16 cellular contexts compared by ENCODE assay signal in the genomic region with DNA sequence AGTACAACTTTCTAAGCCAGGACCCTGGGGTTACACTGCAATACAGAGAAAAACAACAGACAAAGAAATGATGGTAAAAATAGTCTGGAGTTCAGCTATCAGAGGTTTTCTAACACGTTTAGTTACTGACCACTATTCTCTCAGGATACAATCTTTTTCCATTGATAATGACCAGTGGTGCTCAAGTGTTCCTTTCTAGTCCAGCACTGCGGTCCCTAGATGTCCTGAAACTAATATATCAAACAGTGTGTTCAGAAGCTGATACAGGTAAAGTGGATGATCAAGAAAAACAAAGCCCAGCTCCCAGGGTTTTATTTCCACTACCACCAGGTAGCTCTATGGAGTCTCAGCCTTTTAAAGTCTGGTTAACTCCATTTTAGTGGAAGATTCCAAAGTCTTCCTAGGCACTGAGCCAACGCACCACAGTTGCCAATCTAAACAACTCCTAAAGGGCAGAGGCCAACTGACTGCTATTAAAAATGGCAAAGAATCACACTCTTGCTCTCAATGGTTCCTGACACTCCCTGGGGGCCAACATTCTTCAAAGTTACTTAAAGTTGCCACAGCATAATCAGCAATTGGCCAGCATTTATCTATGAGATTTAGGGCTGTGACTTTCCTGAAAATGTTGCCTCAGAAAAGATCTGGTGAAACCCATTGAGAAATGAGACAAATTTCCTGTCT. TPM values are rescaled to one million over a fixed set of nuclear protein-coding genes. Genes with fewer than 3 reads are reported as not detected.
DNase-seq lines count a peak whose midpoint lies in the region; ATAC-seq and TF ChIP-seq lines count a peak whose summit lies in the region.
"Had no signal": no experiment of that assay in that cellular context is flagged by ENCODE, and none has a peak within 500 bp of the region (broad histone marks: within the 10 kb centered on the region; RNA-seq: fewer than 3 reads in every experiment).

No MANE protein-coding gene starts in this region.

- H3K4me2 ChIP-seq in trophoblast cell (ENCODE audit: low read length): no peak overlapping the region

- H3K27me3 ChIP-seq in MG63 (no peaks in the 10 kb centered on the region), trophoblast cell (ENCODE audit: insufficient read depth, low read length) (no peaks in the 10 kb centered on the region)

- H2BK12ac ChIP-seq in trophoblast cell (ENCODE audit: low read length): no peak overlapping the region

- H2BK120ac ChIP-seq in trophoblast cell (ENCODE audit: insufficient read depth, low read length, poor library complexity): no peak overlapping the region

- no peak overlapping the region for H2AK5ac ChIP-seq in trophoblast cell (ENCODE audit: low read length)

- no peak overlapping the region for H4K12ac ChIP-seq in trophoblast cell (ENCODE audit: low read depth, low read length)

- no peak for ATAC-seq in HG03571 (IDR thresholded peaks at IDR 0.05; ENCODE audit: unreplicated experiment)
- ATAC-seq: activated CD8-positive, alpha-beta T cell treated with anti-CD3 and anti-CD28 coated beads for 36 hours had no signal

- no peak overlapping the region for H2AFZ ChIP-seq in trophoblast cell (ENCODE audit: insufficient read depth, low read length, poor library complexity)

- H3K18ac ChIP-seq in trophoblast cell (ENCODE audit: low read length): no peak overlapping the region

- no peak overlapping the region for H3K14ac ChIP-seq in trophoblast cell (ENCODE audit: low read length)

- H3K9me3 ChIP-seq in MG63 (no peaks in the 10 kb centered on the region), trophoblast cell (ENCODE audit: insufficient read depth, low read depth, low read length) (no peaks in the 10 kb centered on the region)

- no peak overlapping the region for H3K4ac ChIP-seq in trophoblast cell (ENCODE audit: low read depth, low read length)

- H3K9ac ChIP-seq in trophoblast cell (ENCODE audit: low read length): no peak overlapping the region

- DNase-seq in MG63 (peak; percentile 25), fibroblast of mammary gland (ENCODE audit: low read depth) (peak; percentile 37), lung microvascular endothelial cell (ENCODE audit: low read depth in 2 of 2) (peak; percentile 26 to 66), NCI-H526 treated with DMSO at 0.1 percent for 48 hours (lab: John Stamatoyannopoulos, UW) (no peak), trophoblast cell (no peak)
- DNase-seq in stimulated activated naive CD4-positive, alpha-beta T cell (lab: John Stamatoyannopoulos, UW): no peak
- DNase-seq: activated CD8-positive, alpha-beta T cell treated with anti-CD3 and anti-CD28 coated beads for 36 hours; activated gamma-delta T cell treated with Interleukin-2 at 50 U/mL for 16 hours; DND-41; KBM-7; occipital lobe; RPMI8226; stimulated activated CD4-positive, alpha-beta T cell treated with anti-CD3 and anti-CD28 coated beads, Interleukin-2, amount 100 ng/mL, for 48 hours; stimulated activated naive CD4-positive, alpha-beta T cell treated with Interleukin-2 at 50 U/mL for 16 hours had no signal

- H3K4me1 ChIP-seq in trophoblast cell (ENCODE audit: control insufficient read depth in 1 of 2, insufficient read depth in 2 of 2, low read length in 2 of 2): no peaks in the 10 kb centered on the region

- no peak overlapping the region for H4K91ac ChIP-seq in trophoblast cell (ENCODE audit: low read depth, low read length)

- H3K79me2 ChIP-seq in trophoblast cell (ENCODE audit: control insufficient read depth, insufficient read depth, low read length, poor library complexity): no peaks in the 10 kb centered on the region

- H2BK5ac ChIP-seq in trophoblast cell (ENCODE audit: low read depth, low read length, poor library complexity): no peak overlapping the region

- H3K27ac ChIP-seq in C4-2B (peak overlapping the region; percentile 67), trophoblast cell (ENCODE audit: low read depth, low read length) (no peak overlapping the region)

- H3K4me3 ChIP-seq in MG63 (no peak overlapping the region), fibroblast of mammary gland (ENCODE audit: control insufficient read depth, low read depth, low read length) (no peak overlapping the region), trophoblast cell (ENCODE audit: low read depth, low read length) (no peak overlapping the region)

- H3K23ac ChIP-seq in trophoblast cell (ENCODE audit: low read length): no peak overlapping the region

- no peaks in the 10 kb centered on the region for H3K79me1 ChIP-seq in trophoblast cell (ENCODE audit: low read length)

- H3K36me3 ChIP-seq in MG63: no peaks in the 10 kb centered on the region
- no peaks in the 10 kb centered on the region for H3K36me3 ChIP-seq in trophoblast cell (ENCODE audit: control insufficient read depth in 1 of 2, insufficient read depth in 2 of 2, low read length in 2 of 2)

- no peak overlapping the region for H4K8ac ChIP-seq in trophoblast cell (ENCODE audit: low read depth, low read length)

- no CpG with 5 or more reads among the region's 3 CpGs for WGBS in trophoblast cell (ENCODE audit: extremely low coverage, insufficient coverage, insufficient read length)

- TF ChIP-seq CTCF in C4-2B (conservative IDR thresholded peaks at IDR 0.05): no peak
- TF ChIP-seq CTCF in fibroblast of mammary gland (conservative IDR thresholded peaks at IDR 0.05; ENCODE audit: control insufficient read depth, insufficient read depth, low read depth, low read length): no peak

RNA-seq across cellular contexts. Expression of gene DZANK1, which starts 38.2 kb away (rescaled TPM):
- total RNA-seq in MG63 (2014; rRNA removed; shearing (Covaris generic); ENCODE audit: low replicate concordance): 0.10 and 0.40 TPM in 2 replicates
- total RNA-seq in lung microvascular endothelial cell: 0.40 and 0.44 TPM in 2 replicates
- polyA plus RNA-seq in trophoblast cell (2013): 1.4 TPM in 2 replicates

RNA-seq across cellular contexts. Expression of gene POLR3F, which starts 38.6 kb away (rescaled TPM):
- total RNA-seq in MG63 (2014; rRNA removed; shearing (Covaris generic); ENCODE audit: low replicate concordance): 7.7 and 12.6 TPM in 2 replicates
- total RNA-seq in lung microvascular endothelial cell: 13.3 and 13.5 TPM in 2 replicates
- 7.1 and 7.6 TPM in 2 replicates for polyA plus RNA-seq in trophoblast cell (2013)

Comparison
In these comparisons a context has a peak if more than half of its experiments do, and no peak if none do; other contexts are left out.
1. DNase-seq: peak in MG63 (single experiment), fibroblast of mammary gland (single experiment) and lung microvascular endothelial cell (2 of 2); none in NCI-H526 treated with DMSO at 0.1 percent for 48 hours (single experiment), stimulated activated naive CD4-positive, alpha-beta T cell (0 of 6) and trophoblast cell (0 of 2).